ENCODE assay signal across 23 cellular contexts in genomic region chr18:62959481-62959880, GRCh38.
DNase-seq lines count a peak whose midpoint lies in the region; ATAC-seq, FAIRE-seq and TF ChIP-seq lines count a peak whose summit lies in the region.
"Had no signal": no experiment of that assay in that cellular context is flagged by ENCODE, and none has a peak within 500 bp of the region (broad histone marks: within the 10 kb centered on the region; RNA-seq: fewer than 3 reads in every experiment).

No MANE protein-coding gene starts in this region.

- no peaks in the 10 kb centered on the region for H4K20me1 ChIP-seq in osteoblast (ENCODE audit: insufficient read depth, low read length)
- H4K20me1 ChIP-seq: BLaER1 had no signal

- WGBS in body of pancreas, 2 donors: 88 to 91% methylated on average over 3 of the region's 3 CpGs
- WGBS in small intestine, 3 donors: 97 to 98% (median 97%) methylated on average over 3 of the region's 3 CpGs

- H3K4me2 ChIP-seq in osteoblast (ENCODE audit: insufficient read depth, low read length): no peak overlapping the region
- H3K4me2 ChIP-seq: BLaER1 had no signal

- ATAC-seq in body of pancreas: no peak

- H3K36me3 ChIP-seq in osteoblast (ENCODE audit: insufficient read depth, low read length) (no peaks in the 10 kb centered on the region), body of pancreas (replicated peaks in 1 of 2; ENCODE audit: insufficient read depth in 1 of 2, low read depth in 2 of 2) (no peaks in the 10 kb centered on the region), small intestine (ENCODE audit: control insufficient read depth in 2 of 2, insufficient read depth in 2 of 2, low read length in 2 of 2) (no peaks in the 10 kb centered on the region)
- H3K36me3 ChIP-seq: BE2C had no signal

- intact Hi-C loops in body of pancreas (cut with DNase I): no loop called here

- H3K27ac ChIP-seq in osteoblast (ENCODE audit: low read depth, low read length) (no peak overlapping the region), body of pancreas (no peak overlapping the region), small intestine (ENCODE audit: low read depth in 1 of 2, low read length in 1 of 2) (no peak overlapping the region)
- H3K27ac ChIP-seq: 22Rv1, BLaER1 had no signal

- H3K4me3 ChIP-seq in osteoblast (ENCODE audit: insufficient read depth, low read length) (no peak overlapping the region), body of pancreas (no peak overlapping the region), small intestine (ENCODE audit: low read depth in 1 of 2, low read length in 2 of 2) (no peak overlapping the region)
- H3K4me3 ChIP-seq: BLaER1 had no signal

- H3K79me2 ChIP-seq in osteoblast (ENCODE audit: insufficient read depth, low read length): no peaks in the 10 kb centered on the region

- no peaks in the 10 kb centered on the region for H3K4me1 ChIP-seq in osteoblast (ENCODE audit: insufficient read depth, low read length)
- no peaks in the 10 kb centered on the region for H3K4me1 ChIP-seq in body of pancreas
- no peaks in the 10 kb centered on the region for H3K4me1 ChIP-seq in small intestine (ENCODE audit: control insufficient read depth in 2 of 2, insufficient read depth in 1 of 2, low read depth in 1 of 2, low read length in 1 of 2)
- H3K4me1 ChIP-seq: BE2C had no signal

- H2AFZ ChIP-seq in osteoblast (ENCODE audit: low read length): peak overlapping the region; percentile 12

- no peak for FAIRE-seq in small intestine (lab: Jason Lieb, UNC)
- FAIRE-seq: GM19239 had no signal

- H3K9me3 ChIP-seq in osteoblast (ENCODE audit: low read depth, low read length) (no peaks in the 10 kb centered on the region), body of pancreas (no peaks in the 10 kb centered on the region), small intestine (ENCODE audit: control insufficient read depth, low read depth) (no peaks in the 10 kb centered on the region)
- H3K9me3 ChIP-seq: BE2C, BLaER1 had no signal

- no peaks in the 10 kb centered on the region for H3K27me3 ChIP-seq in osteoblast (ENCODE audit: insufficient read depth, low read length)
- H3K27me3 ChIP-seq in body of pancreas: no peaks in the 10 kb centered on the region
- H3K27me3 ChIP-seq in small intestine (ENCODE audit: control insufficient read depth in 2 of 2, insufficient read depth in 2 of 2, low read length in 2 of 2): no peaks in the 10 kb centered on the region
- H3K27me3 ChIP-seq: BE2C, BLaER1 had no signal

- no peak for TF ChIP-seq CTCF in osteoblast (IDR thresholded peaks at IDR 0.05; ENCODE audit: extremely low read depth, low read depth, low read length)
- TF ChIP-seq CTCF in body of pancreas (IDR thresholded peaks at IDR 0.05): no peak

- no peak for TF ChIP-seq POLR2A in body of pancreas (IDR thresholded peaks at IDR 0.05)

- DNase-seq in EH (ENCODE audit: low read depth) (peak; percentile 47), ELR (ENCODE audit: low read depth) (peak; percentile 73), HS-27A (ENCODE audit: low read depth) (peak; percentile 17), osteoblast (ENCODE audit: insufficient read length, low spot score, missing footprints) (no peak), body of pancreas (no peak), small intestine (no peak), 8988T (no peak)
- DNase-seq: ACHN; BE2C; C1 segment of cervical spinal cord; CD4-positive, alpha-beta memory T cell; CD4-positive, CD25-positive, alpha-beta regulatory T cell; CD8-positive, alpha-beta memory T cell; COR-L47; DMS 273 treated with DMSO at 0.1 percent for 48 hours; DMS153; DMS53; DMS79; DND-41; GF-D8 had no signal

Comparison
In these comparisons a context has a peak if more than half of its experiments do, and no peak if none do; other contexts are left out.
1. DNase-seq: peak in EH (single experiment), ELR (single experiment) and HS-27A (single experiment); none in osteoblast (single experiment), body of pancreas (0 of 4), small intestine (single experiment) and 8988T (single experiment).